ENCODE assay signal across 8 cellular contexts in genomic region chrX:40158036-40158706, GRCh38.
DNase-seq lines count a peak whose midpoint lies in the region; ATAC-seq and TF ChIP-seq lines count a peak whose summit lies in the region.

No MANE protein-coding gene starts in this region.

- H3K4me3 ChIP-seq in HAP-1 (peak overlapping the region; percentile 32), cardiac muscle cell (peak overlapping the region; percentile 47), parathyroid adenoma (ENCODE audit: low read depth, low read length) (no peak overlapping the region)

- no peaks in the 10 kb centered on the region for H3K9me3 Mint-ChIP-seq in CD4-positive, alpha-beta T cell
- no peaks in the 10 kb centered on the region for H3K9me3 Mint-ChIP-seq in activated T-cell treated with anti-CD3 and anti-CD28 coated beads, Interleukin-2, amount 50 U/mL, for 72 hours

- H2AFZ ChIP-seq in parathyroid adenoma: peak overlapping the region; percentile 80

- peak overlapping the region; percentile 82 for H3K4me3 Mint-ChIP-seq in CD4-positive, alpha-beta T cell
- peak overlapping the region; percentile 70 to 77 for H3K4me3 Mint-ChIP-seq in activated T-cell treated with anti-CD3 and anti-CD28 coated beads, Interleukin-2, amount 50 U/mL, for 72 hours

- H3K9ac ChIP-seq in parathyroid adenoma: no peak overlapping the region

- H3K27ac ChIP-seq in CD4-positive, alpha-beta T cell (ENCODE audit: low read depth, low read length): no peak overlapping the region
- no peak overlapping the region for H3K27ac ChIP-seq in cardiac muscle cell
- H3K27ac ChIP-seq in parathyroid adenoma: peak overlapping the region; percentile 19

- H3K4me2 ChIP-seq in parathyroid adenoma (ENCODE audit: low read length): peak overlapping the region; percentile 35

- in situ Hi-C loops in HAP-1 (cut with MboI; ENCODE audit: low sequenced_read_pairs): no loop called here

- DNase-seq in CD4-positive, alpha-beta T cell: peak in 1 of 10 experiments; percentile 48
- DNase-seq in HAP-1 (ENCODE audit: low spot score in 2 of 2) (peak in 1 of 2 experiments; percentile 65), cardiac muscle cell (ENCODE audit: low read depth in 1 of 2, low spot score in 1 of 2) (peak in 1 of 2 donors; percentile 75), NCI-H510A treated with DMSO at 0.1 percent for 48 hours (lab: John Stamatoyannopoulos, UW) (no peak), ureter (ENCODE audit: low spot score) (no peak)
- peak in 1 of 2 donors; percentile 49 for DNase-seq in activated T-cell treated with anti-CD3 and anti-CD28 coated beads, Interleukin-2, amount 50 U/mL, for 72 hours

- H3K9me3 ChIP-seq in CD4-positive, alpha-beta T cell (ENCODE audit: control insufficient read depth, low read length): no peaks in the 10 kb centered on the region
- H3K9me3 ChIP-seq in HAP-1 (no peaks in the 10 kb centered on the region), cardiac muscle cell (ENCODE audit: low read depth) (no peaks in the 10 kb centered on the region), parathyroid adenoma (ENCODE audit: control insufficient read depth, low read length) (no peaks in the 10 kb centered on the region)

- no peaks in the 10 kb centered on the region for H3K27me3 ChIP-seq in CD4-positive, alpha-beta T cell (ENCODE audit: control insufficient read depth, insufficient read depth, low read length)
- H3K27me3 ChIP-seq in HAP-1 (ENCODE audit: low read depth) (no peaks in the 10 kb centered on the region), cardiac muscle cell (peaks cover 17% of the 10 kb centered on the region), parathyroid adenoma (ENCODE audit: control insufficient read depth, insufficient read depth, low read length) (no peaks in the 10 kb centered on the region)

- intact Hi-C loops in CD4-positive, alpha-beta T cell (cut with DNase I, micrococcal nuclease): loop anchor here in 1 of 2 experiments (10.0 kb wide), 1 partner anchor 317 kb away; no protein-coding TSS in a partner anchor

- H3K36me3 ChIP-seq in HAP-1 (replicated peaks): no peaks in the 10 kb centered on the region
- H3K36me3 ChIP-seq in cardiac muscle cell: no peaks in the 10 kb centered on the region
- H3K36me3 ChIP-seq in parathyroid adenoma (ENCODE audit: control insufficient read depth, insufficient read depth, low read length): no peaks in the 10 kb centered on the region

- POLR2A ChIA-PET in CD4-positive, alpha-beta T cell (lab: Charles Lee): interaction anchor here (4.7 kb wide), 1 partner anchor 11 kb away, joined by 32 read pairs; no protein-coding TSS in a partner anchor

- H3K36me3 Mint-ChIP-seq in CD4-positive, alpha-beta T cell (ENCODE audit: low read depth): no peaks in the 10 kb centered on the region
- H3K36me3 Mint-ChIP-seq in activated T-cell treated with anti-CD3 and anti-CD28 coated beads, Interleukin-2, amount 50 U/mL, for 72 hours (ENCODE audit: insufficient read depth in 2 of 2): no peaks in the 10 kb centered on the region

- CTCF ChIA-PET in CD4-positive, alpha-beta T cell (lab: Charles Lee): no interaction called here

- H3K4me1 Mint-ChIP-seq in CD4-positive, alpha-beta T cell (ENCODE audit: low read depth): peaks cover 11% of the 10 kb centered on the region
- H3K4me1 Mint-ChIP-seq in activated T-cell treated with anti-CD3 and anti-CD28 coated beads, Interleukin-2, amount 50 U/mL, for 72 hours (ENCODE audit: low read depth): peaks cover 10% of the 10 kb centered on the region

- H3K27me3 Mint-ChIP-seq in CD4-positive, alpha-beta T cell: no peaks in the 10 kb centered on the region
- peaks cover 30% of the 10 kb centered on the region for H3K27me3 Mint-ChIP-seq in activated T-cell treated with anti-CD3 and anti-CD28 coated beads, Interleukin-2, amount 50 U/mL, for 72 hours (ENCODE audit: low read depth)

- ATAC-seq in CD4-positive, alpha-beta T cell (ENCODE audit: poor library complexity): peak; percentile 70
- ATAC-seq in activated T-cell treated with anti-CD3 and anti-CD28 coated beads, Interleukin-2, amount 50 U/mL, for 72 hours (replicated peaks in 1 of 2): peak; percentile 65 to 67
- no peak for ATAC-seq in HG02588 (IDR thresholded peaks at IDR 0.05; ENCODE audit: unreplicated experiment)

- H3K79me2 ChIP-seq in parathyroid adenoma: no peaks in the 10 kb centered on the region

- H3K27ac Mint-ChIP-seq in CD4-positive, alpha-beta T cell: peak overlapping the region; percentile 72
- H3K27ac Mint-ChIP-seq in activated T-cell treated with anti-CD3 and anti-CD28 coated beads, Interleukin-2, amount 50 U/mL, for 72 hours: no peak overlapping the region

- H3K4me1 ChIP-seq in HAP-1: peaks cover 45% of the 10 kb centered on the region
- H3K4me1 ChIP-seq in cardiac muscle cell (ENCODE audit: low read depth): peaks cover 12% of the 10 kb centered on the region
- H3K4me1 ChIP-seq in parathyroid adenoma: no peaks in the 10 kb centered on the region

- TF ChIP-seq CTCF in CD4-positive, alpha-beta T cell (IDR thresholded peaks at IDR 0.05): no peak
- TF ChIP-seq CTCF in cardiac muscle cell (IDR thresholded peaks at IDR 0.05; ENCODE audit: low read depth, low read length): peak; percentile 2
- no peak for TF ChIP-seq CTCF in parathyroid adenoma (IDR thresholded peaks at IDR 0.05)
